13 cellular contexts compared by ENCODE assay signal in the genomic region with DNA sequence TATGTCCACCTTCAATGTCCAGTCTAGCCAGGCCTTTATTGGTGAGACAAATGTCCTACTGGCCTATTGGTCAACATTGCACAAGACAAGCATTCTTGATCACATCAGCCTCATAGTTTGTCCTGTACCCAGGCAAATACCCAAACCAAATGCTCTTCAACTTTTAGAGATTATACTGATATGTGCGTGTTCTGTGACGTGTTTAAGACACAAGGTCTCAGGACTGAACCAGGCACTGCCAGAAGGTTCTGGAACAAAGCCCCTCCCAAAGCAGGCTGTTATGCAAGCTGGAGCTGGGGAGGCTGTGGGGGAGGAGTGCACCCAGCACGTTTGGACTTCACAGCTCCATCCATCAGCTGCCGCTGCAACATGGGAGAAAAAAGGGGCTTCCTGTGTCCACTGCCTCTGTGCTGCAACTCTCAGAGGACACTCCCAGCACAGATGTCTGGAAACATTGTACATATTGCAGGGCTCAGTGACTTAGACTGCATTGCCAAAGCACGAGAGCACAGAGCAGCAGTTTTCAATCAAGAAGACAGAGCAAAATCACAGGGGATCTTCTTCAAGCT. TPM values are rescaled to one million over a fixed set of nuclear protein-coding genes. Genes with fewer than 3 reads are reported as not detected.
DNase-seq lines count a peak whose midpoint lies in the region; TF ChIP-seq lines count a peak whose summit lies in the region.
"Had no signal": no experiment of that assay in that cellular context is flagged by ENCODE, and none has a peak within 500 bp of the region (broad histone marks: within the 10 kb centered on the region; RNA-seq: fewer than 3 reads in every experiment).

No MANE protein-coding gene starts in this region.

- H3K27me3 Mint-ChIP-seq in nephron (ENCODE audit: low read depth): no peaks in the 10 kb centered on the region
- H3K27me3 Mint-ChIP-seq: activated T-cell treated with anti-CD3 and anti-CD28 coated beads, Interleukin-2, amount 50 U/mL, for 24 hours had no signal

- WGBS in tibial nerve, 2 donors: 37 to 52% methylated on average over 5 of the region's 5 CpGs

- H3K27ac ChIP-seq in tibial nerve (peak overlapping the region; percentile 80 to 91 (median 89)), WERI-Rb-1 (no peak overlapping the region)

- DNase-seq in cardiac fibroblast (ENCODE audit: low read depth in 2 of 2): peak; percentile 91 to 94
- peak; percentile 83 for DNase-seq in cardiac septum (ENCODE audit: low spot score)
- DNase-seq in tibial nerve (ENCODE audit: low spot score in 2 of 2): peak; percentile 78 to 88
- DNase-seq in WERI-Rb-1: no peak
- DNase-seq in NCI-H2029 (lab: John Stamatoyannopoulos, UW): no peak
- no peak for DNase-seq in DMS53 treated with DMSO at 0.1 percent for 48 hours (lab: John Stamatoyannopoulos, UW; ENCODE audit: unreplicated experiment)
- DNase-seq in central memory CD4-positive, alpha-beta T cell: no peak
- DNase-seq: activated T-cell treated with anti-CD3 and anti-CD28 coated beads, Interleukin-2, amount 50 U/mL, for 24 hours; NCI-H69; SHP77 treated with DMSO at 0.1 percent for 48 hours had no signal

- peaks cover 2 to 72% (median 25%) of the 10 kb centered on the region in 4 donors for H3K4me1 ChIP-seq in tibial nerve

- H3K4me1 Mint-ChIP-seq in nephron: peaks cover 64% of the 10 kb centered on the region
- H3K4me1 Mint-ChIP-seq: GM23338 had no signal

- intact Hi-C loops in cardiac septum (cut with DNase I): loop anchor here (5.0 kb wide), 1 partner anchor 43 kb away; no protein-coding TSS in a partner anchor

- H3K36me3 ChIP-seq in tibial nerve (peaks cover 0 to 77% (median 0%) of the 10 kb centered on the region in 3 donors), WERI-Rb-1 (peaks cover 4% of the 10 kb centered on the region; the same call in 1 of the 2 replicates)

- no peak overlapping the region for H3K4me3 ChIP-seq in cardiac fibroblast (replicated peaks in 1 of 2; ENCODE audit: low read depth in 2 of 2, low read length in 2 of 2)
- H3K4me3 ChIP-seq in tibial nerve: no peak overlapping the region
- no peak overlapping the region for H3K4me3 ChIP-seq in WERI-Rb-1 (ENCODE audit: low read depth, low read length)
- H3K4me3 ChIP-seq: GM23338 had no signal

- H3K27me3 ChIP-seq in tibial nerve (no peaks in the 10 kb centered on the region), WERI-Rb-1 (ENCODE audit: insufficient read depth, low read depth, severe bottlenecking) (no peaks in the 10 kb centered on the region)

- H3K27ac Mint-ChIP-seq in nephron: peak overlapping the region; percentile 89 to 98 (median 96)
- H3K27ac Mint-ChIP-seq: activated T-cell treated with anti-CD3 and anti-CD28 coated beads, Interleukin-2, amount 50 U/mL, for 24 hours; GM23338 had no signal

- peak in 1 of 2 donors; percentile 7 for TF ChIP-seq POLR2A in tibial nerve (IDR thresholded peaks at IDR 0.05)

- H3K9me3 Mint-ChIP-seq in nephron: no peaks in the 10 kb centered on the region
- H3K9me3 Mint-ChIP-seq: activated T-cell treated with anti-CD3 and anti-CD28 coated beads, Interleukin-2, amount 50 U/mL, for 24 hours; GM23338 had no signal

- TF ChIP-seq CTCF in cardiac fibroblast (IDR thresholded peaks at IDR 0.05; ENCODE audit: low read depth, low read length) (no peak), nephron (IDR thresholded peaks at IDR 0.05; ENCODE audit: unreplicated experiment in 3 of 3) (no peak), tibial nerve (IDR thresholded peaks at IDR 0.05) (no peak), WERI-Rb-1 (IDR thresholded peaks at IDR 0.05; ENCODE audit: low read depth, low read length) (no peak)

- no peaks in the 10 kb centered on the region for H3K9me3 ChIP-seq in tibial nerve
- no peaks in the 10 kb centered on the region for H3K9me3 ChIP-seq in WERI-Rb-1 (ENCODE audit: severe bottlenecking)

- peaks cover 57% of the 10 kb centered on the region for H3K36me3 Mint-ChIP-seq in nephron (ENCODE audit: low read depth)

- TF ChIP-seq EP300 in tibial nerve (IDR thresholded peaks at IDR 0.05): peak; percentile 84 to 96

- peak overlapping the region in 1 of 3 experiments; percentile 31 for H3K4me3 Mint-ChIP-seq in nephron
- H3K4me3 Mint-ChIP-seq: activated T-cell treated with anti-CD3 and anti-CD28 coated beads, Interleukin-2, amount 50 U/mL, for 24 hours; GM23338 had no signal

RNA-seq across cellular contexts. Expression of a gene that starts 45.9 kb away (rescaled TPM):
- total RNA-seq in cardiac septum: 42.1 TPM
- 100 to 1,000 TPM; 192 to 321 (median 215) TPM for total RNA-seq in tibial nerve
- total RNA-seq: HT-29 had no signal

Comparison
In these comparisons a context has a peak if more than half of its experiments do, and no peak if none do; other contexts are left out.
1. DNase-seq: peak in cardiac fibroblast (2 of 2), cardiac septum (single experiment) and tibial nerve (2 of 2); none in WERI-Rb-1 (single experiment), NCI-H2029 (single experiment), DMS53 treated with DMSO at 0.1 percent for 48 hours (single experiment) and central memory CD4-positive, alpha-beta T cell (single experiment).